1 cellular context compared by ENCODE assay signal in the genomic region with DNA sequence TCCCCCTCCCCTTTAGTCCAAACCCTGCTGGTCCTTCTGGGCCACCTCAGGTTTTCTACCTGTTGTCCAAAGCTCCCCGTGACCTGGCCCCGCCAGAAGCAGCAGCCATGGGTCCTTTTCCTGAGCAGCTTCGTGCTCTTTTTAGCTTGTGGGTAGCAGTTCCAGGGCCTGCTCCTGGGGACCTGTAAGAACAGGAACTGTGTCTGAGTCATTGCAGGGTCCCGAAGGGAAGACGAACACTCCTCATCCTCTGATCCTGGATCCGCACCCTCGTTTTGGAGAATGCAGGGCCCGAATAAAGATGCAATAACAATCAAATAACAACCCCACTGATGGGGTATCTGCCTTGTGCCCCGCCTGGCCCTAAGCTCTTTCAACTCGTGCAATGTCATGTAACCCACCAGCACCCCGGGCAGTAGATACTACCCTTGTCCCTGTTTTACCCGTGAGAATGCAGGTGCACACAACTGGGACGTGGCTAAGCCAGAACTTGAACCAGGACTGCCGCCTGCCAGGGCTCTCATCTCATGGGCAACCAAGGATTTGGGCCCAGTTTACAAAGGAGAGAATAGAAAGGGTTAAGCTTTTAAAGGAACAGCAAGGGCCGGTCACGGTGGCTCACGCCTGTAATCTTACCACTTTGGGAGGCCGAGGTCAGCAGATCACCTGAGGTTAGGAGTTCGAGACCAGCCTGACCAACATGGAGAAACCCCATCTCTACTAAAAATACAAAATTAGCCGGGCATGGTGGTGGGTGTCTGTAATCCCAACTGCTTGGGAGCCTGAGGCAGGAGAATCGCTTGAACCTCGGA.
TF ChIP-seq lines count a peak whose summit lies in the region.

No MANE protein-coding gene starts in this region.

TF ChIP-seq in SK-N-SH, 30 proteins besides CTCF, POLR2A, EP300 and RAD21:
- no peak for TF ChIP-seq NFIC (IDR thresholded peaks at IDR 0.05; ENCODE audit: borderline replicate concordance)
- no peak for TF ChIP-seq MXI1 (IDR thresholded peaks at IDR 0.05; ENCODE audit: low read depth, low read length)
- TF ChIP-seq, protein P1, sequence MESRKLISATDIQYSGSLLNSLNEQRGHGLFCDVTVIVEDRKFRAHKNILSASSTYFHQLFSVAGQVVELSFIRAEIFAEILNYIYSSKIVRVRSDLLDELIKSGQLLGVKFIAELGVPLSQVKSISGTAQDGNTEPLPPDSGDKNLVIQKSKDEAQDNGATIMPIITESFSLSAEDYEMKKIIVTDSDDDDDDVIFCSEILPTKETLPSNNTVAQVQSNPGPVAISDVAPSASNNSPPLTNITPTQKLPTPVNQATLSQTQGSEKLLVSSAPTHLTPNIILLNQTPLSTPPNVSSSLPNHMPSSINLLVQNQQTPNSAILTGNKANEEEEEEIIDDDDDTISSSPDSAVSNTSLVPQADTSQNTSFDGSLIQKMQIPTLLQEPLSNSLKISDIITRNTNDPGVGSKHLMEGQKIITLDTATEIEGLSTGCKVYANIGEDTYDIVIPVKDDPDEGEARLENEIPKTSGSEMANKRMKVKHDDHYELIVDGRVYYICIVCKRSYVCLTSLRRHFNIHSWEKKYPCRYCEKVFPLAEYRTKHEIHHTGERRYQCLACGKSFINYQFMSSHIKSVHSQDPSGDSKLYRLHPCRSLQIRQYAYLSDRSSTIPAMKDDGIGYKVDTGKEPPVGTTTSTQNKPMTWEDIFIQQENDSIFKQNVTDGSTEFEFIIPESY (IDR thresholded peaks at IDR 0.05; ENCODE audit: borderline replicate concordance, low read depth), result no peak
- TF ChIP-seq EZH2phosphoT487 (IDR thresholded peaks at IDR 0.05; ENCODE audit: borderline replicate concordance, low read depth), result no peak
- TF ChIP-seq, protein P2, sequence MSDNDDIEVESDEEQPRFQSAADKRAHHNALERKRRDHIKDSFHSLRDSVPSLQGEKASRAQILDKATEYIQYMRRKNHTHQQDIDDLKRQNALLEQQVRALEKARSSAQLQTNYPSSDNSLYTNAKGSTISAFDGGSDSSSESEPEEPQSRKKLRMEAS (IDR thresholded peaks at IDR 0.05; ENCODE audit: low read depth), result no peak
- TF ChIP-seq, protein P3, sequence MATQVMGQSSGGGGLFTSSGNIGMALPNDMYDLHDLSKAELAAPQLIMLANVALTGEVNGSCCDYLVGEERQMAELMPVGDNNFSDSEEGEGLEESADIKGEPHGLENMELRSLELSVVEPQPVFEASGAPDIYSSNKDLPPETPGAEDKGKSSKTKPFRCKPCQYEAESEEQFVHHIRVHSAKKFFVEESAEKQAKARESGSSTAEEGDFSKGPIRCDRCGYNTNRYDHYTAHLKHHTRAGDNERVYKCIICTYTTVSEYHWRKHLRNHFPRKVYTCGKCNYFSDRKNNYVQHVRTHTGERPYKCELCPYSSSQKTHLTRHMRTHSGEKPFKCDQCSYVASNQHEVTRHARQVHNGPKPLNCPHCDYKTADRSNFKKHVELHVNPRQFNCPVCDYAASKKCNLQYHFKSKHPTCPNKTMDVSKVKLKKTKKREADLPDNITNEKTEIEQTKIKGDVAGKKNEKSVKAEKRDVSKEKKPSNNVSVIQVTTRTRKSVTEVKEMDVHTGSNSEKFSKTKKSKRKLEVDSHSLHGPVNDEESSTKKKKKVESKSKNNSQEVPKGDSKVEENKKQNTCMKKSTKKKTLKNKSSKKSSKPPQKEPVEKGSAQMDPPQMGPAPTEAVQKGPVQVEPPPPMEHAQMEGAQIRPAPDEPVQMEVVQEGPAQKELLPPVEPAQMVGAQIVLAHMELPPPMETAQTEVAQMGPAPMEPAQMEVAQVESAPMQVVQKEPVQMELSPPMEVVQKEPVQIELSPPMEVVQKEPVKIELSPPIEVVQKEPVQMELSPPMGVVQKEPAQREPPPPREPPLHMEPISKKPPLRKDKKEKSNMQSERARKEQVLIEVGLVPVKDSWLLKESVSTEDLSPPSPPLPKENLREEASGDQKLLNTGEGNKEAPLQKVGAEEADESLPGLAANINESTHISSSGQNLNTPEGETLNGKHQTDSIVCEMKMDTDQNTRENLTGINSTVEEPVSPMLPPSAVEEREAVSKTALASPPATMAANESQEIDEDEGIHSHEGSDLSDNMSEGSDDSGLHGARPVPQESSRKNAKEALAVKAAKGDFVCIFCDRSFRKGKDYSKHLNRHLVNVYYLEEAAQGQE (IDR thresholded peaks at IDR 0.05; ENCODE audit: low read depth, low read length), result no peak
- no peak for TF ChIP-seq RCOR1 (IDR thresholded peaks at IDR 0.05; ENCODE audit: low read length)
- no peak for TF ChIP-seq GATA2 (CRISPR knock-in tag; IDR thresholded peaks at IDR 0.05)
- TF ChIP-seq SIN3A (IDR thresholded peaks at IDR 0.05; ENCODE audit: borderline replicate concordance, low read depth, low read length), result no peak
- TF ChIP-seq MEF2A (IDR thresholded peaks at IDR 0.05; ENCODE audit: borderline replicate concordance, low read depth), result no peak
- TF ChIP-seq FOXM1 (IDR thresholded peaks at IDR 0.05; ENCODE audit: low read depth), result no peak
- TF ChIP-seq YY1 (IDR thresholded peaks at IDR 0.05; ENCODE audit: low read depth), result no peak
- no peak for TF ChIP-seq TEAD4 (IDR thresholded peaks at IDR 0.05; ENCODE audit: borderline replicate concordance, insufficient read depth)
